ENCODE assay signal across 19 cellular contexts in genomic region chr21:42648606-42649005, GRCh38.
"Had no signal": no experiment of that assay in that cellular context is flagged by ENCODE, and none has a peak within 500 bp of the region (broad histone marks: within the 10 kb centered on the region; RNA-seq: fewer than 3 reads in every experiment).

No MANE protein-coding gene starts in this region.

- H3K9me3 ChIP-seq: colonic mucosa, esophagus squamous epithelium, gastroesophageal sphincter, sigmoid colon, testis, tibial nerve, upper lobe of right lung, vagina had no signal

- H3K4me3 Mint-ChIP-seq: nephron progenitor cell; stimulated activated memory B cell treated with anti-CD40 and anti-IgM and Interleukin-4, amounts not matched to agents 10 μg/mL and 1 μg/mL and 100 μg/mL, for 72 hours; stimulated activated naive CD8-positive, alpha-beta T cell treated with anti-CD3 and anti-CD28 coated beads, Interleukin-15, amount 100 ng/mL, for 72 hours had no signal

- H3K9me3 Mint-ChIP-seq: naive B cell; nephron progenitor cell; stimulated activated memory B cell treated with anti-CD40 and anti-IgM and Interleukin-4, amounts not matched to agents 10 μg/mL and 1 μg/mL and 100 μg/mL, for 72 hours; stimulated activated naive CD8-positive, alpha-beta T cell treated with anti-CD3 and anti-CD28 coated beads, Interleukin-15, amount 100 ng/mL, for 72 hours had no signal

- ATAC-seq: gastroesophageal sphincter; left ventricle myocardium superior; stimulated activated memory B cell treated with anti-CD40 and anti-IgM and Interleukin-4, amounts not matched to agents 10 μg/mL and 1 μg/mL and 100 μg/mL, for 72 hours; stimulated activated naive CD8-positive, alpha-beta T cell treated with anti-CD3 and anti-CD28 coated beads, Interleukin-15, amount 100 ng/mL, for 72 hours; upper lobe of right lung had no signal

- H3K27ac Mint-ChIP-seq: naive B cell; nephron progenitor cell; stimulated activated memory B cell treated with anti-CD40 and anti-IgM and Interleukin-4, amounts not matched to agents 10 μg/mL and 1 μg/mL and 100 μg/mL, for 72 hours; stimulated activated naive CD8-positive, alpha-beta T cell treated with anti-CD3 and anti-CD28 coated beads, Interleukin-15, amount 100 ng/mL, for 72 hours had no signal

- H3K36me3 Mint-ChIP-seq: naive B cell; stimulated activated memory B cell treated with anti-CD40 and anti-IgM and Interleukin-4, amounts not matched to agents 10 μg/mL and 1 μg/mL and 100 μg/mL, for 72 hours had no signal

- H3K27me3 Mint-ChIP-seq: stimulated activated naive CD8-positive, alpha-beta T cell treated with anti-CD3 and anti-CD28 coated beads, Interleukin-15, amount 100 ng/mL, for 72 hours had no signal

- DNase-seq: colonic mucosa; dermis blood vessel endothelial cell; esophagus squamous epithelium; foreskin fibroblast; islet precursor cell; mesenchymal stem cell; midbrain; naive B cell; nephron progenitor cell; stimulated activated CD4-positive, alpha-beta T cell treated with anti-CD3 and anti-CD28 coated beads, Interleukin-4, amount 100 ng/mL, for 1 hour; stimulated activated naive CD8-positive, alpha-beta T cell treated with anti-CD3 and anti-CD28 coated beads, Interleukin-15, amount 100 ng/mL, for 72 hours; testis; upper lobe of right lung had no signal
